In genomic region chr14:82694820-82695219, GRCh38 we compare ENCODE assay signal across 14 cellular contexts.
A peak's percentile ranks its signal among the peaks of the same experiment; 100 is the strongest.
DNase-seq lines count a peak whose midpoint lies in the region; ATAC-seq, FAIRE-seq and TF ChIP-seq lines count a peak whose summit lies in the region.
"Had no signal": no experiment of that assay in that cellular context is flagged by ENCODE, and none has a peak within 500 bp of the region (broad histone marks: within the 10 kb centered on the region; RNA-seq: fewer than 3 reads in every experiment).

No MANE protein-coding gene starts in this region.

- H3K27ac ChIP-seq in RWPE2 (ENCODE audit: poor library complexity, severe bottlenecking) = no peak overlapping the region
- H3K27ac ChIP-seq in epithelial cell of prostate = peak overlapping the region; percentile 17
- H3K27ac ChIP-seq in keratinocyte (ENCODE audit: control insufficient read depth, insufficient read depth, low read length) = peak overlapping the region; percentile 11
- H3K27ac ChIP-seq: BLaER1 treated with 17β-estradiol and CSF1 and Interleukin-3, amounts not matched to agents 10 nM and 100 nM had no signal

- no peaks in the 10 kb centered on the region for H3K9me3 ChIP-seq in RWPE2 (ENCODE audit: severe bottlenecking)
- H3K9me3 ChIP-seq in keratinocyte (ENCODE audit: control insufficient read depth, low read depth, low read length) = no peaks in the 10 kb centered on the region
- H3K9me3 ChIP-seq: BLaER1 treated with 17β-estradiol and CSF1 and Interleukin-3, amounts not matched to agents 10 nM and 100 nM; HAP-1 had no signal

- no peak overlapping the region for H3K4me2 ChIP-seq in keratinocyte (ENCODE audit: control insufficient read depth, extremely low read depth, insufficient read depth, low read depth, low read length)
- H3K4me2 ChIP-seq: BLaER1 treated with 17β-estradiol and CSF1 and Interleukin-3, amounts not matched to agents 10 nM and 100 nM had no signal

- H3K36me3 ChIP-seq in RWPE2 (ENCODE audit: low read depth) = no peaks in the 10 kb centered on the region
- H3K36me3 ChIP-seq in keratinocyte (ENCODE audit: control insufficient read depth in 2 of 2, extremely low read depth in 1 of 2, insufficient read depth in 2 of 2, low read length in 2 of 2) = no peaks in the 10 kb centered on the region
- H3K36me3 ChIP-seq: BLaER1 treated with 17β-estradiol and CSF1 and Interleukin-3, amounts not matched to agents 10 nM and 100 nM; HAP-1 had no signal

- H3K27me3 ChIP-seq in RWPE2 (ENCODE audit: insufficient read depth, poor library complexity, severe bottlenecking) (no peaks in the 10 kb centered on the region), keratinocyte (ENCODE audit: control insufficient read depth, extremely low read depth, insufficient read depth, low read length) (no peaks in the 10 kb centered on the region)
- H3K27me3 ChIP-seq: BLaER1 treated with 17β-estradiol and CSF1 and Interleukin-3, amounts not matched to agents 10 nM and 100 nM had no signal

- H3K4me1 ChIP-seq in RWPE2 (ENCODE audit: insufficient read depth, poor library complexity, severe bottlenecking) (no peaks in the 10 kb centered on the region), keratinocyte (ENCODE audit: control insufficient read depth, extremely low read depth, insufficient read depth, low read length) (peaks cover 10% of the 10 kb centered on the region)
- H3K4me1 ChIP-seq: BLaER1 treated with 17β-estradiol and CSF1 and Interleukin-3, amounts not matched to agents 10 nM and 100 nM; HAP-1 had no signal

- H4K20me1 ChIP-seq in keratinocyte (ENCODE audit: control insufficient read depth, extremely low read depth, insufficient read depth, low read length) = no peaks in the 10 kb centered on the region
- H4K20me1 ChIP-seq: BLaER1 treated with 17β-estradiol and CSF1 and Interleukin-3, amounts not matched to agents 10 nM and 100 nM had no signal

- no peaks in the 10 kb centered on the region for H3K79me2 ChIP-seq in keratinocyte (ENCODE audit: control insufficient read depth, insufficient read depth, low read length)

- H2AFZ ChIP-seq in keratinocyte (ENCODE audit: control insufficient read depth, low read length) = no peak overlapping the region

- H3K4me3 ChIP-seq in RWPE2 (ENCODE audit: severe bottlenecking) = no peak overlapping the region
- H3K4me3 ChIP-seq in keratinocyte (ENCODE audit: control insufficient read depth in 2 of 3, extremely low read depth in 1 of 3, insufficient read depth in 2 of 3, low read depth in 1 of 3, low read length in 3 of 3) = no peak overlapping the region
- H3K4me3 ChIP-seq: BLaER1 treated with 17β-estradiol and CSF1 and Interleukin-3, amounts not matched to agents 10 nM and 100 nM; HAP-1 had no signal

- dilution Hi-C loops in keratinocyte (cut with MboI; ENCODE audit: extremely low pct_ligation_motif_present, low sequenced_read_pairs) = no loop called here

- H3K9ac ChIP-seq in keratinocyte (ENCODE audit: control insufficient read depth, extremely low read depth, insufficient read depth, low read length) = no peak overlapping the region
- H3K9ac ChIP-seq: BLaER1 treated with 17β-estradiol and CSF1 and Interleukin-3, amounts not matched to agents 10 nM and 100 nM had no signal

- no peaks in the 10 kb centered on the region for H3K9me1 ChIP-seq in keratinocyte (ENCODE audit: control insufficient read depth, extremely low read depth, insufficient read depth, low read length)

- ATAC-seq in RWPE2 (ENCODE audit: low read depth) (peak; percentile 75), GM21515 (IDR thresholded peaks at IDR 0.05; ENCODE audit: unreplicated experiment) (no peak), HG03139 (IDR thresholded peaks at IDR 0.05; ENCODE audit: unreplicated experiment) (no peak), HG03025 (IDR thresholded peaks at IDR 0.05; ENCODE audit: low FRiP score, unreplicated experiment) (no peak)
- ATAC-seq: CD8-positive, alpha-beta T cell had no signal

- no peak for TF ChIP-seq CTCF in RWPE2 (IDR thresholded peaks at IDR 0.05; ENCODE audit: poor library complexity, severe bottlenecking)
- TF ChIP-seq CTCF in keratinocyte (optimal IDR thresholded peaks at IDR 0.05 in 1 of 3, IDR thresholded peaks at IDR 0.05 in 1 of 3, conservative IDR thresholded peaks at IDR 0.05 in 1 of 3; ENCODE audit: extremely low read depth in 1 of 3, insufficient read depth in 2 of 3, low read length in 3 of 3) = no peak

- DNase-seq in HT1080 (ENCODE audit: low read depth) (peak; percentile 34), RWPE2 (ENCODE audit: low spot score) (no peak), epithelial cell of prostate (ENCODE audit: low read depth, low spot score) (no peak), keratinocyte (ENCODE audit: low read depth, low spot score) (peak; percentile 50)
- DNase-seq: Calu3; CD8-positive, alpha-beta T cell; DMS79 treated with DMSO at 0.1 percent for 48 hours; GF-D8 had no signal

- no peak for FAIRE-seq in keratinocyte (lab: Jason Lieb, UNC)
- FAIRE-seq: H1 had no signal

Comparison
In these comparisons a context has a peak if more than half of its experiments do, and no peak if none do; other contexts are left out.
1. DNase-seq: peak in HT1080 (single experiment) and keratinocyte (single experiment); none in RWPE2 (single experiment) and epithelial cell of prostate (single experiment).